16 cellular contexts compared by ENCODE assay signal in genomic region chr2:141906673-141907072, GRCh38.
DNase-seq lines count a peak whose midpoint lies in the region; ATAC-seq, FAIRE-seq and TF ChIP-seq lines count a peak whose summit lies in the region.
"Had no signal": no experiment of that assay in that cellular context is flagged by ENCODE, and none has a peak within 500 bp of the region (broad histone marks: within the 10 kb centered on the region; RNA-seq: fewer than 3 reads in every experiment).

No MANE protein-coding gene starts in this region.

- FAIRE-seq in bronchial epithelial cell (lab: Jason Lieb, UNC), result no peak

- DNase-seq in NCI-H1694 (lab: John Stamatoyannopoulos, UW) (peak; percentile 40), bronchial epithelial cell (ENCODE audit: low read depth) (peak; percentile 5), SW 1271 (lab: John Stamatoyannopoulos, UW) (no peak)
- DNase-seq in NK-92 treated with Interleukin-12 subunit alpha and Interleukin-12 subunit beta, amount 100 ng/mL, for 24 hours (lab: John Stamatoyannopoulos, UW), result no peak
- DNase-seq in stimulated activated naive CD4-positive, alpha-beta T cell treated with Interleukin-2 at 50 U/mL for 16 hours (lab: John Stamatoyannopoulos, UW), result no peak
- DNase-seq: CD8-positive, alpha-beta memory T cell; H7; IMR-90; Kasumi-1; MV-4-11; NCI-H146; Right ventricle myocardium superior had no signal

- no peaks in the 10 kb centered on the region for H3K36me3 ChIP-seq in bronchial epithelial cell (ENCODE audit: control insufficient read depth, insufficient read depth, low read length)

- no peak overlapping the region for H3K4me3 ChIP-seq in bronchial epithelial cell (ENCODE audit: low read depth, low read length)

- no peak for ATAC-seq in GM18873 (IDR thresholded peaks at IDR 0.05; ENCODE audit: low FRiP score, unreplicated experiment)
- ATAC-seq: Panc1 had no signal

- H3K27ac ChIP-seq in 22Rv1 (peak overlapping the region; percentile 5; the same call in 1 of the 2 replicates), C4-2B (no peak overlapping the region)

- TF ChIP-seq CTCF in 22Rv1 (IDR thresholded peaks at IDR 0.05) (peak; percentile 42; the same call in 1 of the 2 replicates), C4-2B (conservative IDR thresholded peaks at IDR 0.05) (peak; percentile 63), bronchial epithelial cell (IDR thresholded peaks at IDR 0.05; ENCODE audit: insufficient read depth, low read length, severe bottlenecking) (no peak)

- no peaks in the 10 kb centered on the region for H3K27me3 ChIP-seq in bronchial epithelial cell (ENCODE audit: control insufficient read depth, insufficient read depth, low read length)

Comparison
In these comparisons a context has a peak if more than half of its experiments do, and no peak if none do; other contexts are left out.
1. DNase-seq: peak in NCI-H1694 (single experiment) and bronchial epithelial cell (single experiment); none in NK-92 treated with Interleukin-12 subunit alpha and Interleukin-12 subunit beta, amount 100 ng/mL, for 24 hours (single experiment), stimulated activated naive CD4-positive, alpha-beta T cell treated with Interleukin-2 at 50 U/mL for 16 hours (single experiment) and SW 1271 (0 of 2).